ENCODE assay signal across 8 cellular contexts in the genomic region with DNA sequence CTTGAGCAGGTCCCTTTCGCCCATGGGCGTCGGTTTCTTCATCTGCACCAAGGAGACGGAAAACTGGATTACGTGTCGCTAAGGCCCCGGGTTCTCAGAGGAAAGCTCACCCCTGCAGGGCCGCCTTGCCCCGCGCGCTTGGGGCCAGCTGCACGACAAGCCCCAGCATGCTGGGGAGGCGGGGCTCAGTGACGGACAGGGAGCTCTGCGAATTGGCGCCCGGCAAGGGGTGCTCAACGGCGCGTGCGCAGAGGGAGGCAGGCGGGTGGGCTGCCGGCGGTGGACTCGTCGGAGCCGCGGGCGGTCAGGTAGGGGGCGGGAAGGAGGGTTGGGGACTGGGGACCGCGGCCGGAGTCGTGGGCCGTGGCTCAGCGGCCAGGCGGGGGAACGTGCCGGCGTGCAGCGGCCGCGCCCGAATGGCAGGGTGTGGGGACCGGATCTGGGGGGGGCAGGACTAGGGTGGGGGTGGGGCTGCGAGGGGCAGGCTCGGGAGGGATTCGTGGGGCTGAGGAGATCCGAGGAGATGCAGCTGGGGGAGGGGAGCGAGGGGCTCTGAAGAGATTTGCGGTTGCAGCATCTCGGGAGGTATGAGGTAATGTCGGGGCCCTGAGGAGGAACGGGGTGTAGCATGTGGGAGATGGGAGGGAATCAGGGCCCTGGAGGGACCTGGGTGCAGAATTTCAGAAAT. TPM values are rescaled to one million over a fixed set of nuclear protein-coding genes. Genes with fewer than 3 reads are reported as not detected.
DNase-seq lines count a peak whose midpoint lies in the region; ATAC-seq and TF ChIP-seq lines count a peak whose summit lies in the region.

Gene TRIM32 (plus strand): TSS at position 232 of the 688 bp plus-strand sequence. CDS start 10,438 bp downstream, outside the sequence.

- peak within 1 kb of the TSS; percentile 59 for H2AFZ ChIP-seq in OCI-LY3 (ENCODE audit: low read depth, low read length)

- H3K4me2 ChIP-seq in OCI-LY3 (ENCODE audit: low read length), result peak within 1 kb of the TSS; percentile 98

- peaks cover 40% of the 10 kb centered on the region for H4K20me1 ChIP-seq in OCI-LY3 (ENCODE audit: insufficient read depth, low read length)

- H3K79me2 ChIP-seq in OCI-LY3 (ENCODE audit: low read length), result peaks cover 48% of the 10 kb centered on the region

- H3K4me1 ChIP-seq in HUES48 (ENCODE audit: control insufficient read depth, insufficient read depth, low read length), result peaks cover 14% of the 10 kb centered on the region
- H3K4me1 ChIP-seq in OCI-LY3 (ENCODE audit: low read length), result peaks cover 27% of the 10 kb centered on the region

- peak within 1 kb of the TSS; percentile 56 for H3K9ac ChIP-seq in HUES48 (ENCODE audit: low read depth, low read length)
- peak within 1 kb of the TSS; percentile 78 for H3K9ac ChIP-seq in OCI-LY3 (ENCODE audit: low read length)

- ATAC-seq in GM21423 (IDR thresholded peaks at IDR 0.05; ENCODE audit: unreplicated experiment), result peak; percentile 99

- H3K36me3 ChIP-seq in HUES48 (ENCODE audit: control insufficient read depth, insufficient read depth, low read length) (no peaks in the 10 kb centered on the region; the same call in 1 of the 2 replicates), OCI-LY3 (replicated peaks; ENCODE audit: low read depth, low read length) (peaks cover 15% of the 10 kb centered on the region)

- H3K27ac ChIP-seq in HUES48 (ENCODE audit: low read depth, low read length), result no peak within 1 kb of the TSS
- H3K27ac ChIP-seq in OCI-LY3 (ENCODE audit: low read length), result no peak within 1 kb of the TSS; the same call in 1 of the 2 replicates

- DNase-seq in D341Med (ENCODE audit: low spot score) (peak; percentile 99), activated T-cell treated with anti-CD3 and anti-CD28 coated beads for 48 hours (ENCODE audit: low read depth) (peak; percentile 91), erythroblast (lab: John Stamatoyannopoulos, UW) (peak; percentile 88 to 90), mucosa of gallbladder (ENCODE audit: low spot score) (peak; percentile 89)
- DNase-seq in stimulated activated CD8-positive, alpha-beta memory T cell treated with anti-CD3 and anti-CD28 coated beads, Interleukin-4, amount 100 ng/mL, for 4 hours (ENCODE audit: low read depth in 2 of 2, low spot score in 1 of 2), result peak; percentile 84 to 88

- H3K9me3 ChIP-seq in HUES48 (ENCODE audit: control insufficient read depth, insufficient read depth, low read length), result peaks cover 11% of the 10 kb centered on the region; the same call in 1 of the 2 replicates
- 0 out of 2 replicates have a peak, but pooled peaks cover 6% of the 10 kb centered on the region for H3K9me3 ChIP-seq in OCI-LY3 (ENCODE audit: insufficient read depth, low read length)

- no peak for TF ChIP-seq POLR2A in erythroblast (IDR thresholded peaks at IDR 0.05; ENCODE audit: low read length)

- H3K4me3 ChIP-seq in HUES48 (ENCODE audit: low read depth, low read length) (peak within 1 kb of the TSS; percentile 77), OCI-LY3 (ENCODE audit: low read length) (peak within 1 kb of the TSS; percentile 82)

- TF ChIP-seq CTCF in OCI-LY3 (IDR thresholded peaks at IDR 0.05; ENCODE audit: low read depth, low read length), result no peak

- no peaks in the 10 kb centered on the region for H3K27me3 ChIP-seq in HUES48 (ENCODE audit: control insufficient read depth, insufficient read depth, low read length)
- no peaks in the 10 kb centered on the region for H3K27me3 ChIP-seq in OCI-LY3 (ENCODE audit: low read depth, low read length)

RNA-seq across cellular contexts. Expression of gene TRIM32, which starts in this region (rescaled TPM):
- total RNA-seq in mucosa of gallbladder, result 28.7 TPM
